In the genomic region with DNA sequence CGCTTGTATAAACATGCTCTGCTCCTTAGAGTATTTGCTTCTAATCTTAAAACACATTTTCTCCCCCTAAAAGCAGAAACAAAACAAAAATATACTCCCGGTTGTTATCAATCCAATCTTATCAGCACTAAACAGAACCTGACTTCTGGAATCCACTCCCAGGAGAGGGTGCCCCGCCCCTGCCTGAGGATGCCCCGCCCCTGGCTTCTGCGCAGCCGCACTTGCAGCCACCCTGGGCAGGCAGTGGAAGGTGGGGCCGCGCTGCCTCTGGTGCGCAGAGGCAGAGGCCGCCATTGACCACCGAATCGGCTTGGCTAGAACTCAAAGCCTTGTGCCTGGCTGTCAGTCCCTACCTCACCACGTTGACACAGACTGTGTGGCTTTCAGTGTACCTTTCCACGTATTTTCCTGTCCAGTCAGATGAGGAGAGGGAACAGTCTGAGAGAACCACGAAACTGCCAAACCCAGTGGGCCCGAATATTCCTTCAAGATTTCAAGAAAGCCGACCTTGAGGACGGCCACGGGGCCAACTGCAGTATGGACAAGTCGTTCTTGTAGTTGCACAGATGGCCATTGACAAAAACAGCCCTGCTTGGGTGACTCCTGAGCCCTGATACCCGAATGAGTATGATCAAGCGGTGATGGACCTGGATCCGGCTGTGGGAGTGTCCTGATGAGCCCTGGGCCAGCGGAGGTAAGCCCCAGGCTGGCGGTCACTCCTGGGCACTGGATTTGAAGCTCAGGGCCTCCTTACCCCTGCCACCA, we compare ENCODE assay signal across 1 cellular context.
TF ChIP-seq lines count a peak whose summit lies in the region.

No MANE protein-coding gene starts in this region.

TF ChIP-seq in K562, 482 proteins besides CTCF, POLR2A, EP300 and RAD21 (continued from another document and continues in another):
- TF ChIP-seq, protein P1, sequence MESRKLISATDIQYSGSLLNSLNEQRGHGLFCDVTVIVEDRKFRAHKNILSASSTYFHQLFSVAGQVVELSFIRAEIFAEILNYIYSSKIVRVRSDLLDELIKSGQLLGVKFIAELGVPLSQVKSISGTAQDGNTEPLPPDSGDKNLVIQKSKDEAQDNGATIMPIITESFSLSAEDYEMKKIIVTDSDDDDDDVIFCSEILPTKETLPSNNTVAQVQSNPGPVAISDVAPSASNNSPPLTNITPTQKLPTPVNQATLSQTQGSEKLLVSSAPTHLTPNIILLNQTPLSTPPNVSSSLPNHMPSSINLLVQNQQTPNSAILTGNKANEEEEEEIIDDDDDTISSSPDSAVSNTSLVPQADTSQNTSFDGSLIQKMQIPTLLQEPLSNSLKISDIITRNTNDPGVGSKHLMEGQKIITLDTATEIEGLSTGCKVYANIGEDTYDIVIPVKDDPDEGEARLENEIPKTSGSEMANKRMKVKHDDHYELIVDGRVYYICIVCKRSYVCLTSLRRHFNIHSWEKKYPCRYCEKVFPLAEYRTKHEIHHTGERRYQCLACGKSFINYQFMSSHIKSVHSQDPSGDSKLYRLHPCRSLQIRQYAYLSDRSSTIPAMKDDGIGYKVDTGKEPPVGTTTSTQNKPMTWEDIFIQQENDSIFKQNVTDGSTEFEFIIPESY (CRISPR knock-in tag; IDR thresholded peaks at IDR 0.05) = 0 out of 2 replicates have a peak, but pooled peaks have one; percentile 32
- peak in 1 of 2 experiments; percentile 47; a peak in 2 of 4 replicates for TF ChIP-seq TBL1XR1 (IDR thresholded peaks at IDR 0.05; ENCODE audit: low read length in 2 of 2)
- TF ChIP-seq ZZZ3 (IDR thresholded peaks at IDR 0.05) = peak; percentile 85
- peak; percentile 12; the same call in 1 of the 2 replicates for TF ChIP-seq CREM (IDR thresholded peaks at IDR 0.05; ENCODE audit: low read depth)
- TF ChIP-seq GATA2 (CRISPR knock-in tag; IDR thresholded peaks at IDR 0.05) = peak; percentile 96
- TF ChIP-seq NR4A1 (CRISPR knock-in tag; IDR thresholded peaks at IDR 0.05) = no peak
- peak; percentile 35; the same call in 1 of the 2 replicates for TF ChIP-seq NR4A1 (tag; IDR thresholded peaks at IDR 0.05)
- TF ChIP-seq KLF13 (tag; IDR thresholded peaks at IDR 0.05; ENCODE audit: borderline replicate concordance, low read depth) = 0 out of 2 replicates have a peak, but pooled peaks have one; percentile 27
- peak; percentile 92 for TF ChIP-seq TEAD4 (IDR thresholded peaks at IDR 0.05; ENCODE audit: low read length)
- TF ChIP-seq TEAD4 (CRISPR knock-in tag; IDR thresholded peaks at IDR 0.05; ENCODE audit: borderline replicate concordance) = no peak
- 0 out of 2 replicates have a peak, but pooled peaks have one; percentile 28 for TF ChIP-seq GATAD2B (IDR thresholded peaks at IDR 0.05; ENCODE audit: borderline replicate concordance)
- TF ChIP-seq, protein P2, sequence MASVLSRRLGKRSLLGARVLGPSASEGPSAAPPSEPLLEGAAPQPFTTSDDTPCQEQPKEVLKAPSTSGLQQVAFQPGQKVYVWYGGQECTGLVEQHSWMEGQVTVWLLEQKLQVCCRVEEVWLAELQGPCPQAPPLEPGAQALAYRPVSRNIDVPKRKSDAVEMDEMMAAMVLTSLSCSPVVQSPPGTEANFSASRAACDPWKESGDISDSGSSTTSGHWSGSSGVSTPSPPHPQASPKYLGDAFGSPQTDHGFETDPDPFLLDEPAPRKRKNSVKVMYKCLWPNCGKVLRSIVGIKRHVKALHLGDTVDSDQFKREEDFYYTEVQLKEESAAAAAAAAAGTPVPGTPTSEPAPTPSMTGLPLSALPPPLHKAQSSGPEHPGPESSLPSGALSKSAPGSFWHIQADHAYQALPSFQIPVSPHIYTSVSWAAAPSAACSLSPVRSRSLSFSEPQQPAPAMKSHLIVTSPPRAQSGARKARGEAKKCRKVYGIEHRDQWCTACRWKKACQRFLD (CRISPR knock-in tag; IDR thresholded peaks at IDR 0.05) = peak; percentile 49; the same call in 1 of the 2 replicates
- TF ChIP-seq, protein P3, sequence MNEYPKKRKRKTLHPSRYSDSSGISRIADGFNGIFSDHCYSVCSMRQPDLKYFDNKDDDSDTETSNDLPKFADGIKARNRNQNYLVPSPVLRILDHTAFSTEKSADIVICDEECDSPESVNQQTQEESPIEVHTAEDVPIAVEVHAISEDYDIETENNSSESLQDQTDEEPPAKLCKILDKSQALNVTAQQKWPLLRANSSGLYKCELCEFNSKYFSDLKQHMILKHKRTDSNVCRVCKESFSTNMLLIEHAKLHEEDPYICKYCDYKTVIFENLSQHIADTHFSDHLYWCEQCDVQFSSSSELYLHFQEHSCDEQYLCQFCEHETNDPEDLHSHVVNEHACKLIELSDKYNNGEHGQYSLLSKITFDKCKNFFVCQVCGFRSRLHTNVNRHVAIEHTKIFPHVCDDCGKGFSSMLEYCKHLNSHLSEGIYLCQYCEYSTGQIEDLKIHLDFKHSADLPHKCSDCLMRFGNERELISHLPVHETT (CRISPR knock-in tag; conservative IDR thresholded peaks at IDR 0.05 in 1 of 2, IDR thresholded peaks at IDR 0.05 in 1 of 2) = peak in 1 of 2 experiments; percentile 79; a peak in 1 of 4 replicates
- TF ChIP-seq SP2 (IDR thresholded peaks at IDR 0.05; ENCODE audit: extremely low read depth, low read depth, low read length, poor library complexity, severe bottlenecking) = no peak
- TF ChIP-seq PHF8 (IDR thresholded peaks at IDR 0.05; ENCODE audit: borderline replicate concordance, low read length) = peak; percentile 95
- TF ChIP-seq ZNF384 (IDR thresholded peaks at IDR 0.05; ENCODE audit: low read depth, low read length) = no peak
- TF ChIP-seq ZNF224 (CRISPR knock-in tag; IDR thresholded peaks at IDR 0.05) = no peak
- TF ChIP-seq DIDO1 (tag; IDR thresholded peaks at IDR 0.05; ENCODE audit: low read depth) = peak; percentile 63; the same call in 1 of the 2 replicates
- TF ChIP-seq ZNF57 (CRISPR knock-in tag; IDR thresholded peaks at IDR 0.05) = 0 out of 2 replicates have a peak, but pooled peaks have one; percentile 41
- 0 out of 2 replicates have a peak, but pooled peaks have one; percentile 2 for TF ChIP-seq FOSL1 (tag; conservative IDR thresholded peaks at IDR 0.05)
- TF ChIP-seq HCFC1 (IDR thresholded peaks at IDR 0.05; ENCODE audit: low read depth, low read length) = peak; percentile 49
- peak; percentile 53 for TF ChIP-seq TAF9B (IDR thresholded peaks at IDR 0.05; ENCODE audit: partially characterized antibody)
- TF ChIP-seq CCNT2 (IDR thresholded peaks at IDR 0.05; ENCODE audit: borderline replicate concordance, extremely low read depth, insufficient read length, low read depth, low read length) = peak; percentile 96
- TF ChIP-seq, protein P4, sequence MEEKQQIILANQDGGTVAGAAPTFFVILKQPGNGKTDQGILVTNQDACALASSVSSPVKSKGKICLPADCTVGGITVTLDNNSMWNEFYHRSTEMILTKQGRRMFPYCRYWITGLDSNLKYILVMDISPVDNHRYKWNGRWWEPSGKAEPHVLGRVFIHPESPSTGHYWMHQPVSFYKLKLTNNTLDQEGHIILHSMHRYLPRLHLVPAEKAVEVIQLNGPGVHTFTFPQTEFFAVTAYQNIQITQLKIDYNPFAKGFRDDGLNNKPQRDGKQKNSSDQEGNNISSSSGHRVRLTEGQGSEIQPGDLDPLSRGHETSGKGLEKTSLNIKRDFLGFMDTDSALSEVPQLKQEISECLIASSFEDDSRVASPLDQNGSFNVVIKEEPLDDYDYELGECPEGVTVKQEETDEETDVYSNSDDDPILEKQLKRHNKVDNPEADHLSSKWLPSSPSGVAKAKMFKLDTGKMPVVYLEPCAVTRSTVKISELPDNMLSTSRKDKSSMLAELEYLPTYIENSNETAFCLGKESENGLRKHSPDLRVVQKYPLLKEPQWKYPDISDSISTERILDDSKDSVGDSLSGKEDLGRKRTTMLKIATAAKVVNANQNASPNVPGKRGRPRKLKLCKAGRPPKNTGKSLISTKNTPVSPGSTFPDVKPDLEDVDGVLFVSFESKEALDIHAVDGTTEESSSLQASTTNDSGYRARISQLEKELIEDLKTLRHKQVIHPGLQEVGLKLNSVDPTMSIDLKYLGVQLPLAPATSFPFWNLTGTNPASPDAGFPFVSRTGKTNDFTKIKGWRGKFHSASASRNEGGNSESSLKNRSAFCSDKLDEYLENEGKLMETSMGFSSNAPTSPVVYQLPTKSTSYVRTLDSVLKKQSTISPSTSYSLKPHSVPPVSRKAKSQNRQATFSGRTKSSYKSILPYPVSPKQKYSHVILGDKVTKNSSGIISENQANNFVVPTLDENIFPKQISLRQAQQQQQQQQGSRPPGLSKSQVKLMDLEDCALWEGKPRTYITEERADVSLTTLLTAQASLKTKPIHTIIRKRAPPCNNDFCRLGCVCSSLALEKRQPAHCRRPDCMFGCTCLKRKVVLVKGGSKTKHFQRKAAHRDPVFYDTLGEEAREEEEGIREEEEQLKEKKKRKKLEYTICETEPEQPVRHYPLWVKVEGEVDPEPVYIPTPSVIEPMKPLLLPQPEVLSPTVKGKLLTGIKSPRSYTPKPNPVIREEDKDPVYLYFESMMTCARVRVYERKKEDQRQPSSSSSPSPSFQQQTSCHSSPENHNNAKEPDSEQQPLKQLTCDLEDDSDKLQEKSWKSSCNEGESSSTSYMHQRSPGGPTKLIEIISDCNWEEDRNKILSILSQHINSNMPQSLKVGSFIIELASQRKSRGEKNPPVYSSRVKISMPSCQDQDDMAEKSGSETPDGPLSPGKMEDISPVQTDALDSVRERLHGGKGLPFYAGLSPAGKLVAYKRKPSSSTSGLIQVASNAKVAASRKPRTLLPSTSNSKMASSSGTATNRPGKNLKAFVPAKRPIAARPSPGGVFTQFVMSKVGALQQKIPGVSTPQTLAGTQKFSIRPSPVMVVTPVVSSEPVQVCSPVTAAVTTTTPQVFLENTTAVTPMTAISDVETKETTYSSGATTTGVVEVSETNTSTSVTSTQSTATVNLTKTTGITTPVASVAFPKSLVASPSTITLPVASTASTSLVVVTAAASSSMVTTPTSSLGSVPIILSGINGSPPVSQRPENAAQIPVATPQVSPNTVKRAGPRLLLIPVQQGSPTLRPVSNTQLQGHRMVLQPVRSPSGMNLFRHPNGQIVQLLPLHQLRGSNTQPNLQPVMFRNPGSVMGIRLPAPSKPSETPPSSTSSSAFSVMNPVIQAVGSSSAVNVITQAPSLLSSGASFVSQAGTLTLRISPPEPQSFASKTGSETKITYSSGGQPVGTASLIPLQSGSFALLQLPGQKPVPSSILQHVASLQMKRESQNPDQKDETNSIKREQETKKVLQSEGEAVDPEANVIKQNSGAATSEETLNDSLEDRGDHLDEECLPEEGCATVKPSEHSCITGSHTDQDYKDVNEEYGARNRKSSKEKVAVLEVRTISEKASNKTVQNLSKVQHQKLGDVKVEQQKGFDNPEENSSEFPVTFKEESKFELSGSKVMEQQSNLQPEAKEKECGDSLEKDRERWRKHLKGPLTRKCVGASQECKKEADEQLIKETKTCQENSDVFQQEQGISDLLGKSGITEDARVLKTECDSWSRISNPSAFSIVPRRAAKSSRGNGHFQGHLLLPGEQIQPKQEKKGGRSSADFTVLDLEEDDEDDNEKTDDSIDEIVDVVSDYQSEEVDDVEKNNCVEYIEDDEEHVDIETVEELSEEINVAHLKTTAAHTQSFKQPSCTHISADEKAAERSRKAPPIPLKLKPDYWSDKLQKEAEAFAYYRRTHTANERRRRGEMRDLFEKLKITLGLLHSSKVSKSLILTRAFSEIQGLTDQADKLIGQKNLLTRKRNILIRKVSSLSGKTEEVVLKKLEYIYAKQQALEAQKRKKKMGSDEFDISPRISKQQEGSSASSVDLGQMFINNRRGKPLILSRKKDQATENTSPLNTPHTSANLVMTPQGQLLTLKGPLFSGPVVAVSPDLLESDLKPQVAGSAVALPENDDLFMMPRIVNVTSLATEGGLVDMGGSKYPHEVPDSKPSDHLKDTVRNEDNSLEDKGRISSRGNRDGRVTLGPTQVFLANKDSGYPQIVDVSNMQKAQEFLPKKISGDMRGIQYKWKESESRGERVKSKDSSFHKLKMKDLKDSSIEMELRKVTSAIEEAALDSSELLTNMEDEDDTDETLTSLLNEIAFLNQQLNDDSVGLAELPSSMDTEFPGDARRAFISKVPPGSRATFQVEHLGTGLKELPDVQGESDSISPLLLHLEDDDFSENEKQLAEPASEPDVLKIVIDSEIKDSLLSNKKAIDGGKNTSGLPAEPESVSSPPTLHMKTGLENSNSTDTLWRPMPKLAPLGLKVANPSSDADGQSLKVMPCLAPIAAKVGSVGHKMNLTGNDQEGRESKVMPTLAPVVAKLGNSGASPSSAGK (IDR thresholded peaks at IDR 0.05) = peak; percentile 90
- no peak for TF ChIP-seq KLF1 (tag; IDR thresholded peaks at IDR 0.05)
- TF ChIP-seq, protein P5, sequence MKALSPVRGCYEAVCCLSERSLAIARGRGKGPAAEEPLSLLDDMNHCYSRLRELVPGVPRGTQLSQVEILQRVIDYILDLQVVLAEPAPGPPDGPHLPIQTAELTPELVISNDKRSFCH (CRISPR knock-in tag; IDR thresholded peaks at IDR 0.05) = no peak
- TF ChIP-seq, protein P5 (tag; IDR thresholded peaks at IDR 0.05) = peak; percentile 82; the same call in 1 of the 2 replicates
- TF ChIP-seq, protein P6, sequence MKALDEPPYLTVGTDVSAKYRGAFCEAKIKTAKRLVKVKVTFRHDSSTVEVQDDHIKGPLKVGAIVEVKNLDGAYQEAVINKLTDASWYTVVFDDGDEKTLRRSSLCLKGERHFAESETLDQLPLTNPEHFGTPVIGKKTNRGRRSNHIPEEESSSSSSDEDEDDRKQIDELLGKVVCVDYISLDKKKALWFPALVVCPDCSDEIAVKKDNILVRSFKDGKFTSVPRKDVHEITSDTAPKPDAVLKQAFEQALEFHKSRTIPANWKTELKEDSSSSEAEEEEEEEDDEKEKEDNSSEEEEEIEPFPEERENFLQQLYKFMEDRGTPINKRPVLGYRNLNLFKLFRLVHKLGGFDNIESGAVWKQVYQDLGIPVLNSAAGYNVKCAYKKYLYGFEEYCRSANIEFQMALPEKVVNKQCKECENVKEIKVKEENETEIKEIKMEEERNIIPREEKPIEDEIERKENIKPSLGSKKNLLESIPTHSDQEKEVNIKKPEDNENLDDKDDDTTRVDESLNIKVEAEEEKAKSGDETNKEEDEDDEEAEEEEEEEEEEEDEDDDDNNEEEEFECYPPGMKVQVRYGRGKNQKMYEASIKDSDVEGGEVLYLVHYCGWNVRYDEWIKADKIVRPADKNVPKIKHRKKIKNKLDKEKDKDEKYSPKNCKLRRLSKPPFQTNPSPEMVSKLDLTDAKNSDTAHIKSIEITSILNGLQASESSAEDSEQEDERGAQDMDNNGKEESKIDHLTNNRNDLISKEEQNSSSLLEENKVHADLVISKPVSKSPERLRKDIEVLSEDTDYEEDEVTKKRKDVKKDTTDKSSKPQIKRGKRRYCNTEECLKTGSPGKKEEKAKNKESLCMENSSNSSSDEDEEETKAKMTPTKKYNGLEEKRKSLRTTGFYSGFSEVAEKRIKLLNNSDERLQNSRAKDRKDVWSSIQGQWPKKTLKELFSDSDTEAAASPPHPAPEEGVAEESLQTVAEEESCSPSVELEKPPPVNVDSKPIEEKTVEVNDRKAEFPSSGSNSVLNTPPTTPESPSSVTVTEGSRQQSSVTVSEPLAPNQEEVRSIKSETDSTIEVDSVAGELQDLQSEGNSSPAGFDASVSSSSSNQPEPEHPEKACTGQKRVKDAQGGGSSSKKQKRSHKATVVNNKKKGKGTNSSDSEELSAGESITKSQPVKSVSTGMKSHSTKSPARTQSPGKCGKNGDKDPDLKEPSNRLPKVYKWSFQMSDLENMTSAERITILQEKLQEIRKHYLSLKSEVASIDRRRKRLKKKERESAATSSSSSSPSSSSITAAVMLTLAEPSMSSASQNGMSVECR (CRISPR knock-in tag; IDR thresholded peaks at IDR 0.05) = peak; percentile 47; the same call in 1 of the 2 replicates
